1 cellular context compared by ENCODE assay signal in the genomic region with DNA sequence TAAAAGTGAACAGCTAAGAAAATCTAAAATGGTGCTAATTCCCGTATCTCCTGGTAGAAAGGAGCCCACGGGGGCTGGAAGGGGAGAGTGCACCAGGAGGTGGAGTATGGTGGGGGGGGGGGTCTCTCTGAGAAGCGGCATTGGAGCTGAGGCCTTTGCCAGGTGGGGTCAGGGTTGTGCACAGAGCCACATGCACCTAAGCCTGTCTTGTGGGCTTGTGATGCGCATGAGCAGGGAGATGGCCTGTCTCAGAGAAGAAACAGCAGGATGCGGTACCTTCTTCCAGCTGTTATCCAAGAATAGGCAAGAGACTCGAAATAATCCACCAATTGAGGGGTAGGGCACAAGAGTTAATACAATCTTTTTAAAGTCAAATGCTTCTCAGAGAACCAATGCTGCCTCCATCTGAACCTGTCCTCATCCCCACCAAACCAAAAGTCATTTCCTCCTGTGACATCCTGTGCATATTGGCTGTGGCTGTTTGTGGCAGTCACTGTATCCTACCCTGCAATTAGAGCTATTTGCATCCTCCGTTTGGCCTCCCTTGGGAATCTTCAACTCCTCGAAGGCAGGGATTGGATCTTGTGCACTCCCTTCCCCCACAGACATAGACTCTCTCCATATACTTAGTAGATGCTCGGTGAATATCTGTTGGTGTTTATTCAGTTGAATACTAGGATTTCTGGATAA.
TF ChIP-seq lines count a peak whose summit lies in the region.

No MANE protein-coding gene starts in this region.

TF ChIP-seq in H1, 55 proteins besides CTCF, POLR2A, EP300 and RAD21:
- TF ChIP-seq TAF1 (IDR thresholded peaks at IDR 0.05; ENCODE audit: low read depth, low read length) (no peak), CBX5 (IDR thresholded peaks at IDR 0.05; ENCODE audit: low read depth, low read length) (no peak), TCF12 (IDR thresholded peaks at IDR 0.05; ENCODE audit: low read depth, low read length) (no peak), SIN3A (conservative IDR thresholded peaks at IDR 0.05 in 1 of 2, IDR thresholded peaks at IDR 0.05 in 1 of 2; ENCODE audit: low read depth in 1 of 2, low read length in 2 of 2) (no peak), SP2 (IDR thresholded peaks at IDR 0.05; ENCODE audit: low read length) (no peak), HDAC6 (IDR thresholded peaks at IDR 0.05; ENCODE audit: low read depth, low read length) (no peak)
- TF ChIP-seq, protein P1, sequence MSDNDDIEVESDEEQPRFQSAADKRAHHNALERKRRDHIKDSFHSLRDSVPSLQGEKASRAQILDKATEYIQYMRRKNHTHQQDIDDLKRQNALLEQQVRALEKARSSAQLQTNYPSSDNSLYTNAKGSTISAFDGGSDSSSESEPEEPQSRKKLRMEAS (IDR thresholded peaks at IDR 0.05), result no peak
